ENCODE assay signal across 7 cellular contexts in genomic region chr3:15601046-15601398, GRCh38. TPM values are rescaled to one million over a fixed set of nuclear protein-coding genes. Genes with fewer than 3 reads are reported as not detected.
DNase-seq lines count a peak whose midpoint lies in the region; ATAC-seq and TF ChIP-seq lines count a peak whose summit lies in the region.

No MANE protein-coding gene starts in this region.

- no peak for TF ChIP-seq POLR2A in stomach (IDR thresholded peaks at IDR 0.05)

- 0 to 2% (median 0%) methylated on average over 19 of the region's 19 CpGs for WGBS in stomach, 5 donors

- peak overlapping the region; percentile 84 for H3K9ac ChIP-seq in iPS-18a (ENCODE audit: low read length)

- H3K27me3 ChIP-seq in iPS-18a (ENCODE audit: control insufficient read depth, insufficient read depth, low read length) (no peaks in the 10 kb centered on the region), stomach (no peaks in the 10 kb centered on the region)

- H3K4me3 Mint-ChIP-seq in activated T-helper 17 cell treated with anti-CD3 and anti-CD28 coated beads, Interleukin-2, amount 50 U/mL, for 72 hours: peak overlapping the region; percentile 100

- H3K9me3 Mint-ChIP-seq in activated T-helper 17 cell treated with anti-CD3 and anti-CD28 coated beads, Interleukin-2, amount 50 U/mL, for 72 hours: no peaks in the 10 kb centered on the region

- no peak for DNase-seq in stomach
- no peak for DNase-seq in posterior cingulate gyrus
- no peak for DNase-seq in NCI-H774 (lab: John Stamatoyannopoulos, UW)

- peaks cover 34% of the 10 kb centered on the region for H3K4me1 Mint-ChIP-seq in activated T-helper 17 cell treated with anti-CD3 and anti-CD28 coated beads, Interleukin-2, amount 50 U/mL, for 72 hours

- H3K9me3 ChIP-seq in iPS-18a (ENCODE audit: control insufficient read depth, low read depth, low read length) (no peaks in the 10 kb centered on the region), stomach (no peaks in the 10 kb centered on the region)

- H3K27ac ChIP-seq in iPS-18a (ENCODE audit: low read length) (peak overlapping the region; percentile 79), stomach (peak overlapping the region; percentile 73 to 95 (median 93))

- H3K4me3 ChIP-seq in iPS-18a (ENCODE audit: low read length) (peak overlapping the region; percentile 94), stomach (peak overlapping the region; percentile 84 to 98 (median 88))

- peak overlapping the region; percentile 99 for H3K27ac Mint-ChIP-seq in activated T-helper 17 cell treated with anti-CD3 and anti-CD28 coated beads, Interleukin-2, amount 50 U/mL, for 72 hours

- peaks cover 24% of the 10 kb centered on the region for H3K36me3 ChIP-seq in iPS-18a (ENCODE audit: control insufficient read depth, low read depth, low read length)
- peaks cover 5 to 38% (median 34%) of the 10 kb centered on the region in 4 donors for H3K36me3 ChIP-seq in stomach

- ATAC-seq in GM19351 (IDR thresholded peaks at IDR 0.05; ENCODE audit: unreplicated experiment): peak; percentile 12
- ATAC-seq in HG03064 (IDR thresholded peaks at IDR 0.05; ENCODE audit: low read depth, unreplicated experiment): peak; percentile 21
- peak; percentile 1 for ATAC-seq in activated T-helper 17 cell treated with anti-CD3 and anti-CD28 coated beads, Interleukin-2, amount 50 U/mL, for 72 hours (replicated peaks)

- TF ChIP-seq CTCF in stomach (IDR thresholded peaks at IDR 0.05): no peak

- no peaks in the 10 kb centered on the region for H3K27me3 Mint-ChIP-seq in activated T-helper 17 cell treated with anti-CD3 and anti-CD28 coated beads, Interleukin-2, amount 50 U/mL, for 72 hours

- intact Hi-C loops in stomach (cut with DNase I; ENCODE audit: low total_unique reads) (no loop called here), posterior cingulate gyrus (cut with DNase I) (no loop called here)

- no peak for TF ChIP-seq EP300 in stomach (IDR thresholded peaks at IDR 0.05)

- H3K36me3 Mint-ChIP-seq in activated T-helper 17 cell treated with anti-CD3 and anti-CD28 coated beads, Interleukin-2, amount 50 U/mL, for 72 hours (ENCODE audit: low read depth): peaks cover 56% of the 10 kb centered on the region

- H3K4me1 ChIP-seq in iPS-18a (ENCODE audit: control insufficient read depth, low read depth, low read length) (no peaks in the 10 kb centered on the region), stomach (peaks cover 21 to 51% (median 35%) of the 10 kb centered on the region in 4 donors)

RNA-seq across cellular contexts. Expression of gene HACL1, which starts 0.3 kb away (rescaled TPM):
- 10 to 100 TPM; 20.0 to 26.6 TPM for total RNA-seq in activated T-helper 17 cell treated with anti-CD3 and anti-CD28 coated beads, Interleukin-2, amount 50 U/mL, for 72 hours
- total RNA-seq in stomach: 10 to 100 TPM; 18.1 to 46.7 (median 34.1) TPM
- 10 to 100 TPM; 13.9 to 21.7 (median 14.7) TPM for polyA plus RNA-seq in stomach

RNA-seq across cellular contexts. Expression of gene BTD, which starts 0.5 kb away (rescaled TPM):
- 10 to 100 TPM in 1 of 2 donors, 1 to 10 TPM in 1; 9.9 to 15.2 TPM for total RNA-seq in activated T-helper 17 cell treated with anti-CD3 and anti-CD28 coated beads, Interleukin-2, amount 50 U/mL, for 72 hours
- 100 to 1,000 TPM in 1 of 5 donors, 10 to 100 TPM in 3, 1 to 10 TPM in 1; 2.9 to 102 (median 23.0) TPM for total RNA-seq in stomach
- 10 to 100 TPM in 2 of 3 donors, 1 to 10 TPM in 1; 8.1 to 12.5 (median 10.3) TPM for polyA plus RNA-seq in stomach
